ENCODE assay signal across 1 cellular context in genomic region chr13:28138756-28139470, GRCh38.
A peak's percentile ranks its signal among the peaks of the same experiment; 100 is the strongest.
TF ChIP-seq lines count a peak whose summit lies in the region.

No MANE protein-coding gene starts in this region.

TF ChIP-seq in GM23338, 12 proteins besides CTCF, POLR2A, EP300 and RAD21 (continued from another document):
- no peak for TF ChIP-seq ZNF462 (CRISPR knock-in tag; IDR thresholded peaks at IDR 0.05)
- no peak for TF ChIP-seq EZH2phosphoT487 (IDR thresholded peaks at IDR 0.05; ENCODE audit: unreplicated experiment)
- TF ChIP-seq POLR2AphosphoS5 (IDR thresholded peaks at IDR 0.05; ENCODE audit: low read depth) = peak; percentile 72
- no peak for TF ChIP-seq CREB1 (CRISPR knock-in tag; IDR thresholded peaks at IDR 0.05; ENCODE audit: low read depth)
- TF ChIP-seq ETS1 (IDR thresholded peaks at IDR 0.05) = no peak
- TF ChIP-seq REST (IDR thresholded peaks at IDR 0.05; ENCODE audit: unreplicated experiment) = peak; percentile 11
- TF ChIP-seq ZNF114 (CRISPR knock-in tag; IDR thresholded peaks at IDR 0.05) = no peak
